Comparison of ENCODE assay signal across 11 cellular contexts in the genomic region with DNA sequence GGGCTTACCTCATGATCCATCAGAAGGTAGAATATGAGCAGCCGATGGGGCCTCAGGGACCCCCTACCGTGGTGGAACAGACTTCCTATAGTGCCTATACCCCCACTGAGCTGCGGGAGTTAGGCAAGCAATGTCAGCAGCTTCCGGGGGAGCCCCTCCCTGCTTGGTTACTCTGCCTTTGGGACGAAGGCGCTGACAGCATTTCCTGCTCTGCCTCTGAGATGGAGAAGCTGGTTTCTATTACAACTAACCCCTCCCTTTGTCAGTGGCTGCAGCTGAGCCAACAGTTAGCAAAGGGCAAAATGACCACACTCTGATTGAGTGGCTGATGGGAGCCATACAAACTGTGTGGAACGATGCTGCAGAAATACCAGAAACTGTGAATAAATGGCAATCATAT.
A peak's percentile ranks its signal among the peaks of the same experiment; 100 is the strongest.
DNase-seq lines count a peak whose midpoint lies in the region; TF ChIP-seq lines count a peak whose summit lies in the region.
"Had no signal": no experiment of that assay in that cellular context is flagged by ENCODE, and none has a peak within 500 bp of the region (broad histone marks: within the 10 kb centered on the region; RNA-seq: fewer than 3 reads in every experiment).

No MANE protein-coding gene starts in this region.

- H3K4me1 ChIP-seq in breast epithelium, result no peaks in the 10 kb centered on the region
- H3K4me1 ChIP-seq in testis, result no peaks in the 10 kb centered on the region
- H3K4me1 ChIP-seq in Peyer's patch, result no peaks in the 10 kb centered on the region
- H3K4me1 ChIP-seq: thyroid gland had no signal

- H3K4me3 Mint-ChIP-seq in MCF 10A (ENCODE audit: unreplicated experiment), result no peak overlapping the region
- no peak overlapping the region for H3K4me3 Mint-ChIP-seq in activated T-helper 1 cell treated with anti-CD3 and anti-CD28 coated beads, Interleukin-12 subunit alpha, Interleukin-12 subunit beta, Interleukin-2, Interleukin-4 antibody, amounts not matched to agents 30 ng/mL and 10 ng/mL and 1 ng/mL, durations not matched to agents 14 hours and 24 hours and 36 hours

- no peak overlapping the region for H3K4me3 ChIP-seq in breast epithelium
- H3K4me3 ChIP-seq in testis, result no peak overlapping the region
- H3K4me3 ChIP-seq in Peyer's patch, result no peak overlapping the region
- H3K4me3 ChIP-seq: thyroid gland had no signal

- no peaks in the 10 kb centered on the region for H3K27me3 ChIP-seq in breast epithelium
- H3K27me3 ChIP-seq in testis, result no peaks in the 10 kb centered on the region
- H3K27me3 ChIP-seq in Peyer's patch, result no peaks in the 10 kb centered on the region
- H3K27me3 ChIP-seq: thyroid gland had no signal

- H3K9me3 ChIP-seq in breast epithelium (peaks cover 0 to 6% of the 10 kb centered on the region in 2 donors), testis (no peaks in the 10 kb centered on the region), Peyer's patch (no peaks in the 10 kb centered on the region)
- H3K9me3 ChIP-seq: thyroid gland had no signal

- 29 to 43% methylated on average over 1 to 2 of the region's 7 CpGs for WGBS in testis, 2 donors

- BruUV-seq in MCF 10A (replicated peaks; lab: Mats Ljungman, UMichigan), result no TSS peak

- no peaks in the 10 kb centered on the region for H3K9me3 Mint-ChIP-seq in MCF 10A (ENCODE audit: unreplicated experiment)
- H3K9me3 Mint-ChIP-seq in activated T-helper 1 cell treated with anti-CD3 and anti-CD28 coated beads, Interleukin-12 subunit alpha, Interleukin-12 subunit beta, Interleukin-2, Interleukin-4 antibody, amounts not matched to agents 30 ng/mL and 10 ng/mL and 1 ng/mL, durations not matched to agents 14 hours and 24 hours and 36 hours, result no peaks in the 10 kb centered on the region

- no peaks in the 10 kb centered on the region for H3K36me3 ChIP-seq in breast epithelium
- H3K36me3 ChIP-seq in testis (ENCODE audit: low read depth, missing control alignments), result no peaks in the 10 kb centered on the region
- H3K36me3 ChIP-seq in Peyer's patch, result no peaks in the 10 kb centered on the region
- H3K36me3 ChIP-seq: thyroid gland had no signal

- CTCF ChIA-PET in MCF 10A (lab: Yijun Ruan, JAX), result no interaction called here

- TF ChIP-seq POLR2A in breast epithelium (IDR thresholded peaks at IDR 0.05) (no peak), testis (IDR thresholded peaks at IDR 0.05) (no peak), Peyer's patch (IDR thresholded peaks at IDR 0.05) (no peak)

- intact Hi-C loops in MCF 10A (cut with micrococcal nuclease) (no loop called here), breast epithelium (cut with DNase I; ENCODE audit: low total_unique reads) (no loop called here), testis (cut with DNase I; ENCODE audit: low total_unique reads) (no loop called here)
- intact Hi-C loops in activated T-helper 1 cell treated with anti-CD3 and anti-CD28 coated beads, Interleukin-12 subunit alpha, Interleukin-12 subunit beta, Interleukin-2, Interleukin-4 antibody, amounts not matched to agents 30 ng/mL and 10 ng/mL and 1 ng/mL, durations not matched to agents 14 hours and 24 hours and 36 hours (cut with micrococcal nuclease), result no loop called here

- TF ChIP-seq CTCF in MCF 10A (IDR thresholded peaks at IDR 0.05; ENCODE audit: unreplicated experiment) (no peak), breast epithelium (IDR thresholded peaks at IDR 0.05) (no peak), testis (IDR thresholded peaks at IDR 0.05) (no peak), Peyer's patch (IDR thresholded peaks at IDR 0.05) (no peak)

- H3K27ac ChIP-seq in breast epithelium, result no peak overlapping the region
- H3K27ac ChIP-seq in testis, result no peak overlapping the region
- no peak overlapping the region for H3K27ac ChIP-seq in Peyer's patch
- H3K27ac ChIP-seq: thyroid gland had no signal

- POLR2A ChIA-PET in MCF 10A (lab: Yijun Ruan, JAX), result no interaction called here

- H3K4me1 Mint-ChIP-seq in MCF 10A (ENCODE audit: insufficient read depth, unreplicated experiment), result no peaks in the 10 kb centered on the region
- H3K4me1 Mint-ChIP-seq in activated T-helper 1 cell treated with anti-CD3 and anti-CD28 coated beads, Interleukin-12 subunit alpha, Interleukin-12 subunit beta, Interleukin-2, Interleukin-4 antibody, amounts not matched to agents 30 ng/mL and 10 ng/mL and 1 ng/mL, durations not matched to agents 14 hours and 24 hours and 36 hours (ENCODE audit: low read depth), result no peaks in the 10 kb centered on the region

- no peaks in the 10 kb centered on the region for H3K36me3 Mint-ChIP-seq in MCF 10A (ENCODE audit: insufficient read depth, unreplicated experiment)
- H3K36me3 Mint-ChIP-seq in activated T-helper 1 cell treated with anti-CD3 and anti-CD28 coated beads, Interleukin-12 subunit alpha, Interleukin-12 subunit beta, Interleukin-2, Interleukin-4 antibody, amounts not matched to agents 30 ng/mL and 10 ng/mL and 1 ng/mL, durations not matched to agents 14 hours and 24 hours and 36 hours (ENCODE audit: low read depth), result no peaks in the 10 kb centered on the region

- DNase-seq in MCF 10A (ENCODE audit: unreplicated experiment) (peak; percentile 32), breast epithelium (ENCODE audit: low spot score in 2 of 2) (no peak), HT1080 (ENCODE audit: low read depth) (peak; percentile 62), fibroblast of gingiva (ENCODE audit: low read depth) (peak; percentile 67), testis (peak; percentile 13), Peyer's patch (no peak), occipital lobe (lab: John Stamatoyannopoulos, UW) (no peak)
- no peak for DNase-seq in activated T-helper 1 cell treated with anti-CD3 and anti-CD28 coated beads, Interleukin-12 subunit alpha, Interleukin-12 subunit beta, Interleukin-2, Interleukin-4 antibody, amounts not matched to agents 30 ng/mL and 10 ng/mL and 1 ng/mL, durations not matched to agents 14 hours and 24 hours and 36 hours (ENCODE audit: low spot score)
- DNase-seq: activated CD8-positive, alpha-beta memory T cell treated with anti-CD3 and anti-CD28 coated beads for 24 hours; NCI-H524 treated with DMSO at 0.1 percent for 48 hours; thyroid gland had no signal

- H3K27me3 Mint-ChIP-seq in MCF 10A (ENCODE audit: insufficient read depth, unreplicated experiment), result no peaks in the 10 kb centered on the region
- H3K27me3 Mint-ChIP-seq in activated T-helper 1 cell treated with anti-CD3 and anti-CD28 coated beads, Interleukin-12 subunit alpha, Interleukin-12 subunit beta, Interleukin-2, Interleukin-4 antibody, amounts not matched to agents 30 ng/mL and 10 ng/mL and 1 ng/mL, durations not matched to agents 14 hours and 24 hours and 36 hours (ENCODE audit: insufficient read depth), result no peaks in the 10 kb centered on the region

- H3K27ac Mint-ChIP-seq in MCF 10A (ENCODE audit: low read depth, unreplicated experiment), result no peak overlapping the region
- no peak overlapping the region for H3K27ac Mint-ChIP-seq in activated T-helper 1 cell treated with anti-CD3 and anti-CD28 coated beads, Interleukin-12 subunit alpha, Interleukin-12 subunit beta, Interleukin-2, Interleukin-4 antibody, amounts not matched to agents 30 ng/mL and 10 ng/mL and 1 ng/mL, durations not matched to agents 14 hours and 24 hours and 36 hours

Comparison
In these comparisons a context has a peak if more than half of its experiments do, and no peak if none do; other contexts are left out.
1. DNase-seq: peak in MCF 10A (single experiment), HT1080 (single experiment), fibroblast of gingiva (single experiment) and testis (single experiment); none in breast epithelium (0 of 2), activated T-helper 1 cell treated with anti-CD3 and anti-CD28 coated beads, Interleukin-12 subunit alpha, Interleukin-12 subunit beta, Interleukin-2, Interleukin-4 antibody, amounts not matched to agents 30 ng/mL and 10 ng/mL and 1 ng/mL, durations not matched to agents 14 hours and 24 hours and 36 hours (single experiment), Peyer's patch (0 of 3) and occipital lobe (single experiment).